In genomic region chr3:188176884-188177283, GRCh38 we compare ENCODE assay signal across 29 cellular contexts. TPM values are rescaled to one million over a fixed set of nuclear protein-coding genes. Genes with fewer than 3 reads are reported as not detected.
A peak's percentile ranks its signal among the peaks of the same experiment; 100 is the strongest.
DNase-seq lines count a peak whose midpoint lies in the region; ATAC-seq and TF ChIP-seq lines count a peak whose summit lies in the region.
"Had no signal": no experiment of that assay in that cellular context is flagged by ENCODE, and none has a peak within 500 bp of the region (broad histone marks: within the 10 kb centered on the region; RNA-seq: fewer than 3 reads in every experiment).

No MANE protein-coding gene starts in this region.

- H3K9me3 Mint-ChIP-seq in activated T-helper 17 cell treated with anti-CD3 and anti-CD28 coated beads, Interleukin-2, amount 50 U/mL, for 72 hours: no peaks in the 10 kb centered on the region
- H3K9me3 Mint-ChIP-seq: activated T-helper 2 cell treated with anti-CD3 and anti-CD28 coated beads, Interferon-gamma antibody, Interleukin-2, Interleukin-4, amounts not matched to agents 10 μg/mL and 5 μg/mL and 100 μg/mL, durations not matched to agents 14 hours and 24 hours and 36 hours; T-helper 2 cell treated with Interferon-gamma antibody and Interleukin-4, amounts not matched to agents 5 μg/mL and 100 μg/mL, for 36 hours had no signal

- peaks cover 75% of the 10 kb centered on the region for H3K79me2 ChIP-seq in DND-41 (ENCODE audit: insufficient read depth, low read length)

- no peak overlapping the region for H2AFZ ChIP-seq in DND-41 (ENCODE audit: low read depth, low read length)

- TF ChIP-seq CTCF in DND-41 (IDR thresholded peaks at IDR 0.05; ENCODE audit: borderline replicate concordance, extremely low read depth, low read length, poor library complexity, severe bottlenecking): no peak
- no peak for TF ChIP-seq CTCF in thoracic aorta (IDR thresholded peaks at IDR 0.05)

- H3K4me3 ChIP-seq in DND-41 (ENCODE audit: low read depth in 1 of 2, low read length in 2 of 2): no peak overlapping the region
- no peak overlapping the region for H3K4me3 ChIP-seq in muscle layer of duodenum (ENCODE audit: low read depth in 1 of 2, low read length in 2 of 2)
- no peak overlapping the region for H3K4me3 ChIP-seq in thoracic aorta
- H3K4me3 ChIP-seq: cardiac muscle cell, HAP-1, lung, Peyer's patch, vagina had no signal

- H4K20me1 ChIP-seq in DND-41 (ENCODE audit: insufficient read depth, low read length): no peaks in the 10 kb centered on the region

- H3K27me3 ChIP-seq in DND-41 (ENCODE audit: insufficient read depth, low read length, poor library complexity) (no peaks in the 10 kb centered on the region), muscle layer of duodenum (ENCODE audit: low read depth, low read length) (no peaks in the 10 kb centered on the region), thoracic aorta (replicated peaks; ENCODE audit: insufficient read depth) (no peaks in the 10 kb centered on the region)
- H3K27me3 ChIP-seq: cardiac muscle cell, Peyer's patch, vagina had no signal

- peak overlapping the region; percentile 2 for H3K27ac Mint-ChIP-seq in activated T-helper 17 cell treated with anti-CD3 and anti-CD28 coated beads, Interleukin-2, amount 50 U/mL, for 72 hours
- H3K27ac Mint-ChIP-seq: activated CD4-positive, alpha-beta T cell treated with anti-CD3 and anti-CD28 coated beads for 36 hours; activated CD8-positive, alpha-beta T cell treated with anti-CD3 and anti-CD28 coated beads, Interleukin-2, amount 10 ng/mL, durations not matched to agents 7 days and 5 days; activated T-helper 2 cell treated with anti-CD3 and anti-CD28 coated beads, Interferon-gamma antibody, Interleukin-2, Interleukin-4, amounts not matched to agents 10 μg/mL and 5 μg/mL and 100 μg/mL, durations not matched to agents 14 hours and 24 hours and 36 hours; T-helper 2 cell treated with Interferon-gamma antibody and Interleukin-4, amounts not matched to agents 5 μg/mL and 100 μg/mL, for 36 hours had no signal

- no peak overlapping the region for H3K4me2 ChIP-seq in DND-41 (ENCODE audit: insufficient read depth, low read length)

- H3K9ac ChIP-seq in DND-41 (ENCODE audit: low read depth, low read length): no peak overlapping the region

- peaks cover 30% of the 10 kb centered on the region for H3K36me3 Mint-ChIP-seq in activated T-helper 17 cell treated with anti-CD3 and anti-CD28 coated beads, Interleukin-2, amount 50 U/mL, for 72 hours (ENCODE audit: low read depth)

- no peak for DNase-seq in DND-41
- DNase-seq in thoracic aorta (ENCODE audit: low spot score): no peak
- DNase-seq in HK-2 (ENCODE audit: unreplicated experiment): no peak
- no peak for DNase-seq in stimulated activated CD4-positive, alpha-beta T cell treated with anti-CD3 and anti-CD28 coated beads, Interleukin-4, amount 100 ng/mL, for 1 hour
- DNase-seq in DMS153 (lab: John Stamatoyannopoulos, UW): no peak
- no peak for DNase-seq in amniotic stem cell (lab: John Stamatoyannopoulos, UW)
- DNase-seq: activated CD4-positive, alpha-beta T cell treated with anti-CD3 and anti-CD28 coated beads for 36 hours; activated CD8-positive, alpha-beta T cell treated with anti-CD3 and anti-CD28 coated beads, Interleukin-2, amount 10 ng/mL, durations not matched to agents 7 days and 5 days; anterior cingulate cortex; effector CD8-positive, alpha-beta T cell; hypothalamus; IMR-90; left cardiac atrium; NCI-H446 treated with DMSO at 0.1 percent for 48 hours; NCI-H774; Peyer's patch; posterior cingulate gyrus; SIG-M5; stimulated activated CD4-positive, alpha-beta T cell treated with anti-CD3 and anti-CD28 coated beads, Interleukin-4, amount 100 ng/mL, for 4 hours had no signal

- no peak overlapping the region for H3K4me3 Mint-ChIP-seq in activated T-helper 17 cell treated with anti-CD3 and anti-CD28 coated beads, Interleukin-2, amount 50 U/mL, for 72 hours
- H3K4me3 Mint-ChIP-seq: activated CD4-positive, alpha-beta T cell treated with anti-CD3 and anti-CD28 coated beads for 36 hours; activated CD8-positive, alpha-beta T cell treated with anti-CD3 and anti-CD28 coated beads, Interleukin-2, amount 10 ng/mL, durations not matched to agents 7 days and 5 days; activated naive CD8-positive, alpha-beta T cell; T-helper 2 cell treated with Interferon-gamma antibody and Interleukin-4, amounts not matched to agents 5 μg/mL and 100 μg/mL, for 36 hours had no signal

- H3K9me3 ChIP-seq in DND-41 (ENCODE audit: insufficient read depth, low read length, severe bottlenecking): no peaks in the 10 kb centered on the region
- no peaks in the 10 kb centered on the region for H3K9me3 ChIP-seq in muscle layer of duodenum (ENCODE audit: control insufficient read depth in 1 of 2, low read length in 2 of 2)
- H3K9me3 ChIP-seq in thoracic aorta: no peaks in the 10 kb centered on the region
- H3K9me3 ChIP-seq: HAP-1, Peyer's patch, vagina had no signal

- no peaks in the 10 kb centered on the region for H3K27me3 Mint-ChIP-seq in activated T-helper 17 cell treated with anti-CD3 and anti-CD28 coated beads, Interleukin-2, amount 50 U/mL, for 72 hours
- H3K27me3 Mint-ChIP-seq: activated CD4-positive, alpha-beta T cell treated with anti-CD3 and anti-CD28 coated beads for 36 hours; activated naive CD8-positive, alpha-beta T cell had no signal

- ATAC-seq in DND-41 (ENCODE audit: insufficient read depth, low read depth) (no peak), thoracic aorta (ENCODE audit: insufficient number of reproducible peaks, low FRiP score, low read depth) (no peak)
- no peak for ATAC-seq in activated T-helper 17 cell treated with anti-CD3 and anti-CD28 coated beads, Interleukin-2, amount 50 U/mL, for 72 hours (replicated peaks)
- ATAC-seq: activated CD8-positive, alpha-beta T cell treated with anti-CD3 and anti-CD28 coated beads, Interleukin-2, amount 10 ng/mL, durations not matched to agents 7 days and 5 days; left cardiac atrium; sciatic nerve had no signal

- peak overlapping the region; percentile 23; the same call in 1 of the 2 replicates for H3K27ac ChIP-seq in DND-41 (ENCODE audit: low read length)
- peak overlapping the region; percentile 78 for H3K27ac ChIP-seq in muscle layer of duodenum (ENCODE audit: low read length)
- H3K27ac ChIP-seq in thoracic aorta: peak overlapping the region; percentile 91
- H3K27ac ChIP-seq: cardiac muscle cell had no signal

- peaks cover 35% of the 10 kb centered on the region for H3K4me1 Mint-ChIP-seq in activated T-helper 17 cell treated with anti-CD3 and anti-CD28 coated beads, Interleukin-2, amount 50 U/mL, for 72 hours

- H3K36me3 ChIP-seq in DND-41 (ENCODE audit: insufficient read depth, low read length) (peaks cover 5% of the 10 kb centered on the region; the same call in 1 of the 2 replicates), muscle layer of duodenum (ENCODE audit: control insufficient read depth in 1 of 2, insufficient read depth in 2 of 2, low read length in 2 of 2) (peaks cover under 1 to 4% of the 10 kb centered on the region in 2 donors), thoracic aorta (no peaks in the 10 kb centered on the region)
- H3K36me3 ChIP-seq: cardiac muscle cell, HAP-1, Peyer's patch, vagina had no signal

- H3K4me1 ChIP-seq in DND-41 (ENCODE audit: insufficient read depth, low read length) (peaks cover 27% of the 10 kb centered on the region), muscle layer of duodenum (ENCODE audit: control insufficient read depth in 1 of 2, insufficient read depth in 2 of 2, low read length in 2 of 2) (peaks cover 3 to 30% of the 10 kb centered on the region in 2 donors), thoracic aorta (ENCODE audit: control insufficient read depth in 1 of 2, low read depth in 2 of 2) (peaks cover 54 to 92% of the 10 kb centered on the region in 2 donors)
- H3K4me1 ChIP-seq: HAP-1 had no signal

RNA-seq across cellular contexts. Expression of gene LPP, which starts 22.9 kb away (rescaled TPM):
- total RNA-seq in activated T-helper 17 cell treated with anti-CD3 and anti-CD28 coated beads, Interleukin-2, amount 50 U/mL, for 72 hours: 10 to 100 TPM; 46.6 to 92.4 TPM
- 1,000 to 10,000 TPM; 1,568 to 1,607 TPM for total RNA-seq in thoracic aorta

Comparison
In these comparisons a context has a peak if more than half of its experiments do, and no peak if none do; other contexts are left out.
1. H3K27ac ChIP-seq: peak in every context shown above with its lines; median percentile 91 in thoracic aorta; 78 in muscle layer of duodenum; 23 in DND-41.
2. RNA of gene LPP, which starts 22.9 kb away (total RNA-seq): 1,568 to 1,607 TPM in thoracic aorta; 46.6 to 92.4 TPM in activated T-helper 17 cell treated with anti-CD3 and anti-CD28 coated beads, Interleukin-2, amount 50 U/mL, for 72 hours; every median in the first group is over 10 times any median in the second.